ENCODE assay signal across 7 cellular contexts in genomic region chr2:45610281-45611019, GRCh38. TPM values are rescaled to one million over a fixed set of nuclear protein-coding genes. Genes with fewer than 3 reads are reported as not detected.
DNase-seq lines count a peak whose midpoint lies in the region; ATAC-seq, FAIRE-seq and TF ChIP-seq lines count a peak whose summit lies in the region.

No MANE protein-coding gene starts in this region.

- ATAC-seq in HG02884 (IDR thresholded peaks at IDR 0.05; ENCODE audit: unreplicated experiment) = peak; percentile 41
- peak; percentile 78 for ATAC-seq in GM12878
- ATAC-seq in gastrocnemius medialis = peak; percentile 72

- H3K9me3 ChIP-seq in GM12878 (replicated peaks; ENCODE audit: control insufficient read depth, insufficient read depth, low read length) = no peaks in the 10 kb centered on the region
- H3K9me3 ChIP-seq in iPS DF 6.9 (ENCODE audit: control insufficient read depth, insufficient read depth, low read length) = no peaks in the 10 kb centered on the region
- no peaks in the 10 kb centered on the region for H3K9me3 ChIP-seq in gastrocnemius medialis

- DNase-seq in GM13977 (ENCODE audit: low spot score) = peak; percentile 12
- peak; percentile 25 for DNase-seq in NCI-H1417 treated with DMSO at 0.1 percent for 48 hours (lab: John Stamatoyannopoulos, UW)
- peak; percentile 23 for DNase-seq in T-helper 9 cell
- peak; percentile 28 for DNase-seq in GM12878 (ENCODE audit: low read depth, low spot score)
- peak; percentile 29 for DNase-seq in iPS DF 6.9 (ENCODE audit: low read depth, low spot score)
- peak; percentile 19 to 45 for DNase-seq in gastrocnemius medialis

- POLR2A ChIA-PET in GM12878 (lab: Charles Lee) = interaction anchor here (0.6 to 1.4 kb wide), 5 partner anchors 13 to 43 kb away, joined by 3 to 6 read pairs (median 3); no protein-coding TSS in a partner anchor

- SMC1A ChIA-PET in GM12878 (lab: Charles Lee; ENCODE audit: uncharacterized antibody, unreplicated experiment) = interaction anchor here (0.6 to 1.8 kb wide), 8 partner anchors 23 to 383 kb away, joined by 3 to 6 read pairs (median 4); no protein-coding TSS in a partner anchor

- no peaks in the 10 kb centered on the region for H4K20me1 ChIP-seq in GM12878 (ENCODE audit: control insufficient read depth, insufficient read depth)

- H3K27ac ChIP-seq in GM12878 (ENCODE audit: control insufficient read depth, insufficient read depth) (peak overlapping the region; percentile 89), iPS DF 6.9 (ENCODE audit: low read length) (no peak overlapping the region), gastrocnemius medialis (peak overlapping the region; percentile 85 to 95 (median 90))

- H3K36me3 ChIP-seq in GM12878 (ENCODE audit: control insufficient read depth in 2 of 2, insufficient read depth in 2 of 2, low read length in 1 of 2) = no peaks in the 10 kb centered on the region
- no peaks in the 10 kb centered on the region for H3K36me3 ChIP-seq in iPS DF 6.9 (ENCODE audit: control insufficient read depth, insufficient read depth, low read length)
- H3K36me3 ChIP-seq in gastrocnemius medialis = no peaks in the 10 kb centered on the region

- H3K79me2 ChIP-seq in GM12878 (ENCODE audit: control insufficient read depth, insufficient read depth, low read length) = peaks cover 33% of the 10 kb centered on the region

- peak overlapping the region; percentile 97 for H3K4me3 ChIP-seq in GM12878
- peak overlapping the region; percentile 82; the same call in 1 of the 2 replicates for H3K4me3 ChIP-seq in iPS DF 6.9 (ENCODE audit: low read length)
- peak overlapping the region; percentile 65 to 87 (median 79) for H3K4me3 ChIP-seq in gastrocnemius medialis

- CTCF ChIA-PET in GM12878 (lab: Yijun Ruan, JAX) = interaction anchor here (0.6 to 1.9 kb wide), 8 partner anchors 15 to 188 kb away, joined by 3 to 4 read pairs (median 3); no protein-coding TSS in a partner anchor

- BruUV-seq in GM12878 (replicated peaks; lab: Mats Ljungman, UMichigan) = TSS peak; percentile 80

- no peaks in the 10 kb centered on the region for H3K27me3 ChIP-seq in GM12878 (replicated peaks in 1 of 2; ENCODE audit: control insufficient read depth in 2 of 2, insufficient read depth in 2 of 2, low read length in 1 of 2)
- no peaks in the 10 kb centered on the region for H3K27me3 ChIP-seq in iPS DF 6.9 (ENCODE audit: control insufficient read depth, insufficient read depth, low read length)
- H3K27me3 ChIP-seq in gastrocnemius medialis = no peaks in the 10 kb centered on the region

- no peak for TF ChIP-seq EP300 in GM12878 (IDR thresholded peaks at IDR 0.05; ENCODE audit: borderline replicate concordance in 1 of 2, control insufficient read depth in 1 of 2, low read depth in 2 of 2, low read length in 2 of 2)

- RAD21 ChIA-PET in GM12878 (lab: Charles Lee; ENCODE audit: unreplicated experiment) = interaction anchor here (0.7 to 1.2 kb wide), 5 partner anchors 24 to 248 kb away, joined by 3 to 4 read pairs (median 3); no protein-coding TSS in a partner anchor

- H2AFZ ChIP-seq in GM12878 (ENCODE audit: control insufficient read depth, low read depth, low read length) = peak overlapping the region; percentile 94

- 0% methylated on average over 23 of the region's 23 CpGs for WGBS in GM12878 (ENCODE audit: insufficient coverage, insufficient replicate concordance, low lambda C conversion rate, missing lambda C conversion rate)
- no CpG with 5 or more reads among the region's 23 CpGs for WGBS in iPS DF 6.9 (ENCODE audit: insufficient coverage, insufficient read length)

- intact Hi-C loops in GM12878 (cut with micrococcal nuclease; ENCODE audit: unreplicated experiment) (no loop called here), gastrocnemius medialis (cut with DNase I; ENCODE audit: low total_unique reads) (loop anchor here (1.0 to 2.0 kb wide), 2 partner anchors 40 to 602 kb away; partner anchors contain the start of gene SIX2)

- peak; percentile 37; the same call in 1 of the 2 replicates for TF ChIP-seq RAD21 in GM12878 (IDR thresholded peaks at IDR 0.05; ENCODE audit: insufficient read depth, low read depth, low read length)

- TF ChIP-seq CTCF in GM13977 (IDR thresholded peaks at IDR 0.05; ENCODE audit: extremely low read depth, insufficient read depth, missing control alignments) = peak; percentile 49
- peak; percentile 27 to 59 (median 30); a peak in 4 of 6 replicates for TF ChIP-seq CTCF in GM12878 (IDR thresholded peaks at IDR 0.05 in 2 of 3, conservative IDR thresholded peaks at IDR 0.05 in 1 of 3; ENCODE audit: control insufficient read depth in 2 of 3, extremely low read depth in 1 of 3, insufficient read depth in 1 of 3, low read depth in 3 of 3, low read length in 3 of 3)
- peak in 1 of 5 experiments; percentile 20 for TF ChIP-seq CTCF in gastrocnemius medialis (IDR thresholded peaks at IDR 0.05 in 4 of 5, conservative IDR thresholded peaks at IDR 0.05 in 1 of 5)

- H3K4me2 ChIP-seq in GM12878 (ENCODE audit: control insufficient read depth, insufficient read depth) = peak overlapping the region; percentile 85

- H3K9ac ChIP-seq in GM12878 (ENCODE audit: control insufficient read depth, insufficient read depth, low read length) = peak overlapping the region; percentile 93

- in situ Hi-C loops in GM13977 (cut with MboI; ENCODE audit: low pct_unique_long_range_greater_than_20kb, low sequenced_read_pairs, unreplicated experiment) (no loop called here), GM12878 (cut with MboI) (no loop called here), gastrocnemius medialis (cut with MboI; ENCODE audit: low sequenced_read_pairs in 4 of 4) (no loop called here)

- peaks cover 6% of the 10 kb centered on the region; the same call in 1 of the 2 replicates for H3K4me1 ChIP-seq in GM12878 (ENCODE audit: control insufficient read depth, insufficient read depth, low read length)
- H3K4me1 ChIP-seq in iPS DF 6.9 (ENCODE audit: control insufficient read depth, insufficient read depth, low read length) = no peaks in the 10 kb centered on the region
- peaks cover 10 to 13% of the 10 kb centered on the region in 2 donors for H3K4me1 ChIP-seq in gastrocnemius medialis

- FAIRE-seq in GM12878 (lab: Jason Lieb, UNC) = peak; percentile 76

- TF ChIP-seq POLR2A in GM12878 (IDR thresholded peaks at IDR 0.05; ENCODE audit: low read depth, low read length) = no peak
- no peak for TF ChIP-seq POLR2A in gastrocnemius medialis (IDR thresholded peaks at IDR 0.05)

TF ChIP-seq in GM12878, 131 proteins besides CTCF, POLR2A, EP300 and RAD21 (continues in another document):
- TF ChIP-seq IKZF2 (IDR thresholded peaks at IDR 0.05) (peak; percentile 41 to 67; a peak in 3 of 4 replicates), RAD51 (IDR thresholded peaks at IDR 0.05) (peak; percentile 94), KLF5 (IDR thresholded peaks at IDR 0.05; ENCODE audit: partially characterized antibody) (no peak), BHLHE40 (IDR thresholded peaks at IDR 0.05; ENCODE audit: borderline replicate concordance in 1 of 2, low read depth in 2 of 2, low read length in 1 of 2) (peak; percentile 81 to 91), IRF4 (IDR thresholded peaks at IDR 0.05; ENCODE audit: low read depth, low read length) (no peak), NBN (IDR thresholded peaks at IDR 0.05) (peak; percentile 78), MAX (IDR thresholded peaks at IDR 0.05; ENCODE audit: low read depth, low read length) (peak; percentile 81), SMARCA5 (IDR thresholded peaks at IDR 0.05) (peak; percentile 42; the same call in 1 of the 2 replicates), CBX3 (IDR thresholded peaks at IDR 0.05; ENCODE audit: borderline replicate concordance, low read depth) (no peak)

RNA-seq across cellular contexts. Expression of gene SRBD1, which starts 0.6 kb away (rescaled TPM):
- total RNA-seq in GM12878 (2013; cell fraction: nucleolus; rRNA removed) = 80.4 and 82.4 TPM in 2 replicates
- total RNA-seq in GM12878 (2014; rRNA removed) (22.5 and 28.4 TPM in 2 replicates), GM12878 (2014; rRNA removed; fragmentation: Illumina TruSeq; extraction: Trizol) (33.1 and 34.0 TPM in 2 replicates), GM12878 (2021) (19.7 and 23.7 TPM in 2 replicates), gastrocnemius medialis (10 to 100 TPM in 1 of 4 donors, 1 to 10 TPM in 3; 3.0 to 10.1 (median 4.5) TPM)
- polyA plus RNA-seq in GM12878 (2011; ENCODE audit: low read depth) = 5.8 TPM
- polyA plus RNA-seq in GM12878 (2011; rRNA removed) (15.9 and 25.3 TPM in 2 replicates), GM12878 (2014; fragmentation: Illumina TruSeq; extraction: Trizol) (22.4 and 34.4 TPM in 2 replicates), GM12878 (2014; fragmentation: Nextera tagmentation; extraction: Ambion mirVana) (10 to 100 TPM in 1 of 2 experiments, 1 to 10 TPM in 1; 9.7 to 13.1 TPM), GM12878 (2014; rRNA removed) (9.1 and 12.7 TPM in 2 replicates), GM12878 (2016; fragmentation: Nextera tagmentation; extraction: Ambion mirVana) (10 to 100 TPM; 20.4 to 21.6 TPM)
- polyA plus RNA-seq in GM12878 (2011; cell fraction: cytosol; rRNA removed) = 6.7 and 8.0 TPM in 2 replicates
- polyA plus RNA-seq in GM12878 (2011; cell fraction: nucleus; rRNA removed) = 10.1 and 13.6 TPM in 2 replicates
- 6.9 and 10.2 TPM in 2 replicates for polyA plus RNA-seq in GM12878 (2012)
- 42.3 and 53.0 TPM in 2 replicates for polyA minus RNA-seq in GM12878 (2011; rRNA and poly(A)+ RNA removed)
- polyA minus RNA-seq in GM12878 (2011; cell fraction: cytosol; rRNA and poly(A)+ RNA removed) = 16.4 and 17.9 TPM in 2 replicates
- 35.5 and 46.9 TPM in 2 replicates for polyA minus RNA-seq in GM12878 (2011; cell fraction: nucleus; rRNA and poly(A)+ RNA removed)

RNA-seq across cellular contexts. Expression of gene PRKCE, which starts 41.0 kb away (rescaled TPM):
- 80.0 and 82.5 TPM in 2 replicates for total RNA-seq in GM12878 (2013; cell fraction: nucleolus; rRNA removed)
- 15.4 and 15.6 TPM in 2 replicates for total RNA-seq in GM12878 (2014; rRNA removed)
- 12.7 and 13.5 TPM in 2 replicates for total RNA-seq in GM12878 (2014; rRNA removed; fragmentation: Illumina TruSeq; extraction: Trizol)
- 28.2 and 30.8 TPM in 2 replicates for total RNA-seq in GM12878 (2021)
- polyA plus RNA-seq in GM12878 (2011; ENCODE audit: low read depth) = 4.6 TPM
- polyA plus RNA-seq in GM12878 (2011; rRNA removed) = 6.4 and 6.7 TPM in 2 replicates
- polyA plus RNA-seq in GM12878 (2011; cell fraction: cytosol; rRNA removed) = 5.0 and 5.4 TPM in 2 replicates
- 12.7 and 14.2 TPM in 2 replicates for polyA plus RNA-seq in GM12878 (2011; cell fraction: nucleus; rRNA removed)
- polyA plus RNA-seq in GM12878 (2012) = 6.2 and 7.3 TPM in 2 replicates
- 8.3 and 11.2 TPM in 2 replicates for polyA plus RNA-seq in GM12878 (2014; fragmentation: Illumina TruSeq; extraction: Trizol)
- 1 to 10 TPM; 2.6 to 3.0 TPM for polyA plus RNA-seq in GM12878 (2014; fragmentation: Nextera tagmentation; extraction: Ambion mirVana)
- polyA plus RNA-seq in GM12878 (2014; rRNA removed) = 10.9 TPM in 2 replicates
- 10 to 100 TPM; 11.7 to 20.5 TPM for polyA plus RNA-seq in GM12878 (2016; fragmentation: Nextera tagmentation; extraction: Ambion mirVana)
- polyA minus RNA-seq in GM12878 (2011; rRNA and poly(A)+ RNA removed) = 25.6 and 28.1 TPM in 2 replicates
- 8.9 and 12.7 TPM in 2 replicates for polyA minus RNA-seq in GM12878 (2011; cell fraction: cytosol; rRNA and poly(A)+ RNA removed)
- polyA minus RNA-seq in GM12878 (2011; cell fraction: nucleus; rRNA and poly(A)+ RNA removed) = 49.2 and 86.5 TPM in 2 replicates
- total RNA-seq in gastrocnemius medialis = 10 to 100 TPM in 2 of 4 donors, 1 to 10 TPM in 2; 5.8 to 28.9 (median 11.8) TPM
